In the genomic region with DNA sequence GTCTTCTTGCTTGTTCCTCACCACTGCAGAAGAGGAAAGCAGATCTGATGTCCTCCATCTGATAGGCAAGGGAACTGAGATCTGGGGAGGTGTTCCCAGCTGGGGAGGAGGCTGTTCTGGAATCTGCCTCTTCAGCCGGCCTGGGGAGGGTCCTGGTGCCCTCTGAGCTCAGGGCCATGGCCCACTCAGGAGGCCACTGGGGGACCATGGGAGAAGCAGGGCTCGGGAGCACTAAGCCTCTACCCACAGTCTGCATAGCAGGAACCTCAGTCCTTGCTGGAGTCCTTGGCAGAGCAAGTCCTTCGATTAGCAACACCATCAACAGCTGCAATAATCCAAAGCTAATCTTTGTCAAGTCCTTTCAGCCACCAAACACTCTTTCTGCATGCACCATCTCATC, we compare ENCODE assay signal across 18 cellular contexts.
"Had no signal": no experiment of that assay in that cellular context is flagged by ENCODE, and none has a peak within 500 bp of the region (broad histone marks: within the 10 kb centered on the region; RNA-seq: fewer than 3 reads in every experiment).

No MANE protein-coding gene starts in this region.

- H3K9me3 ChIP-seq: neutrophil, sigmoid colon, suprapubic skin, tibial artery, upper lobe of left lung, vagina had no signal

- H3K4me1 ChIP-seq: sigmoid colon, suprapubic skin, tibial artery, upper lobe of left lung, vagina had no signal

- H3K27ac ChIP-seq: hepatocyte, neutrophil, sigmoid colon, skin epidermis, suprapubic skin, tibial artery, upper lobe of left lung, vagina had no signal

- H3K79me2 ChIP-seq: hepatocyte had no signal

- DNase-seq: cortex of kidney; dorsolateral prefrontal cortex; effector CD8-positive, alpha-beta T cell; foreskin melanocyte; head of caudate nucleus; mesendoderm; naive B cell; sigmoid colon; stimulated activated CD4-positive, alpha-beta T cell treated with anti-CD3 and anti-CD28 coated beads, Interleukin-2, amount 100 ng/mL, for 24 hours; stimulated activated CD4-positive, alpha-beta T cell treated with anti-CD3 and anti-CD28 coated beads, Interleukin-4, amount 100 ng/mL, for 4 hours; stimulated activated naive CD4-positive, alpha-beta T cell treated with Interleukin-2 at 50 U/mL for 16 hours; tibial artery; upper lobe of left lung had no signal

- H2AFZ ChIP-seq: hepatocyte had no signal

- H3K36me3 ChIP-seq: neutrophil, sigmoid colon, suprapubic skin, tibial artery, upper lobe of left lung, vagina had no signal

- H3K27me3 ChIP-seq: dorsolateral prefrontal cortex, hepatocyte, neutrophil, sigmoid colon, suprapubic skin, tibial artery, upper lobe of left lung, vagina had no signal

- H3K4me3 ChIP-seq: dorsolateral prefrontal cortex, hepatocyte, sigmoid colon, skin epidermis, suprapubic skin, tibial artery, upper lobe of left lung, vagina had no signal

- H3K4me2 ChIP-seq: hepatocyte had no signal
